In genomic region chr15:90931737-90932659, GRCh38 we compare ENCODE assay signal across 1 cellular context.
TF ChIP-seq lines count a peak whose summit lies in the region.

Gene HDDC3, minus strand, starts transcription at chr15:90932549. Its CDS starts 9 bp downstream, at chr15:90932540.

TF ChIP-seq in H1, 55 proteins besides CTCF, POLR2A, EP300 and RAD21 (continued from another document):
- TF ChIP-seq USF2 (IDR thresholded peaks at IDR 0.05; ENCODE audit: low read length) (no peak), CHD1 (IDR thresholded peaks at IDR 0.05; ENCODE audit: low read depth, low read length) (no peak), RXRA (IDR thresholded peaks at IDR 0.05; ENCODE audit: insufficient read depth, low read depth, low read length) (no peak), TCF12 (IDR thresholded peaks at IDR 0.05; ENCODE audit: low read depth, low read length) (no peak), MAFK (IDR thresholded peaks at IDR 0.05; ENCODE audit: low read depth, low read length) (no peak), HDAC2 (IDR thresholded peaks at IDR 0.05; ENCODE audit: borderline replicate concordance in 1 of 2, low read depth in 2 of 2, low read length in 2 of 2) (peak in 1 of 2 experiments; percentile 78; a peak in 3 of 4 replicates), MAX (IDR thresholded peaks at IDR 0.05) (peak; percentile 59), ZNF274 (IDR thresholded peaks at IDR 0.05; ENCODE audit: borderline replicate concordance, extremely low read depth, low read length) (no peak), HDAC6 (IDR thresholded peaks at IDR 0.05; ENCODE audit: low read depth, low read length) (no peak), PHF8 (conservative IDR thresholded peaks at IDR 0.05; ENCODE audit: low read depth, low read length) (peak; percentile 82), JUN (IDR thresholded peaks at IDR 0.05; ENCODE audit: low read depth, low read length) (no peak), CREB1 (IDR thresholded peaks at IDR 0.05) (peak; percentile 59), EZH2 (IDR thresholded peaks at IDR 0.05; ENCODE audit: low read depth, low read length, severe bottlenecking) (no peak), E2F6 (IDR thresholded peaks at IDR 0.05) (peak; percentile 37; the same call in 1 of the 2 replicates), CBX5 (IDR thresholded peaks at IDR 0.05; ENCODE audit: low read depth, low read length) (no peak), CEBPB (IDR thresholded peaks at IDR 0.05; ENCODE audit: low read depth, low read length) (no peak), KDM5A (IDR thresholded peaks at IDR 0.05; ENCODE audit: low read length) (no peak), JUND (IDR thresholded peaks at IDR 0.05; ENCODE audit: low read length) (peak; percentile 48; the same call in 1 of the 2 replicates), POU5F1 (IDR thresholded peaks at IDR 0.05; ENCODE audit: low read depth, low read length) (no peak), NANOG (IDR thresholded peaks at IDR 0.05; ENCODE audit: insufficient read depth, low read depth, low read length, poor library complexity, severe bottlenecking) (no peak), EGR1 (IDR thresholded peaks at IDR 0.05; ENCODE audit: borderline replicate concordance, low read depth, low read length) (no peak), POLR2AphosphoS5 (IDR thresholded peaks at IDR 0.05; ENCODE audit: low read depth, low read length) (peak; percentile 54; the same call in 1 of the 2 replicates), SP4 (IDR thresholded peaks at IDR 0.05; ENCODE audit: low read length) (no peak), BRCA1 (IDR thresholded peaks at IDR 0.05; ENCODE audit: low read depth, low read length) (no peak), SRF (IDR thresholded peaks at IDR 0.05; ENCODE audit: low read depth, low read length) (no peak), GABPA (IDR thresholded peaks at IDR 0.05; ENCODE audit: borderline replicate concordance, insufficient read depth, low read length) (no peak; the same call in 1 of the 2 replicates), BACH1 (IDR thresholded peaks at IDR 0.05; ENCODE audit: low read length) (peak; percentile 91), ATF3 (IDR thresholded peaks at IDR 0.05; ENCODE audit: insufficient read depth, low read depth, low read length) (0 out of 2 replicates have a peak, but pooled peaks have one; percentile 5), SAP30 (IDR thresholded peaks at IDR 0.05; ENCODE audit: insufficient read depth, insufficient replicate concordance, low read length) (peak; percentile 74), SIX5 (IDR thresholded peaks at IDR 0.05; ENCODE audit: low read depth, low read length) (no peak), RNF2 (IDR thresholded peaks at IDR 0.05; ENCODE audit: borderline replicate concordance, low read depth, low read length, missing control alignments, poor library complexity, severe bottlenecking) (no peak), CBX8 (IDR thresholded peaks at IDR 0.05; ENCODE audit: borderline replicate concordance, low read depth, low read length) (no peak), ATF2 (IDR thresholded peaks at IDR 0.05; ENCODE audit: low read length) (0 out of 2 replicates have a peak, but pooled peaks have one; percentile 33), TEAD4 (IDR thresholded peaks at IDR 0.05; ENCODE audit: low read depth, low read length) (no peak), GTF2F1 (IDR thresholded peaks at IDR 0.05; ENCODE audit: borderline replicate concordance, low read depth, low read length) (no peak), ASH2L (IDR thresholded peaks at IDR 0.05; ENCODE audit: low read length) (peak; percentile 55), CHD2 (IDR thresholded peaks at IDR 0.05; ENCODE audit: low read length) (0 out of 2 replicates have a peak, but pooled peaks have one; percentile 29), NRF1 (IDR thresholded peaks at IDR 0.05; ENCODE audit: low read depth, low read length) (no peak), RFX5 (IDR thresholded peaks at IDR 0.05; ENCODE audit: borderline replicate concordance, low read depth, low read length) (no peak), KDM1A (IDR thresholded peaks at IDR 0.05; ENCODE audit: borderline replicate concordance, low read length) (no peak), SP1 (IDR thresholded peaks at IDR 0.05; ENCODE audit: low read depth, low read length) (no peak), YY1 (IDR thresholded peaks at IDR 0.05; ENCODE audit: low read depth, low read length) (peak; percentile 62; the same call in 1 of the 2 replicates), CTBP2 (IDR thresholded peaks at IDR 0.05; ENCODE audit: borderline replicate concordance, insufficient read depth, insufficient read length, low read length) (no peak), BCL11A (IDR thresholded peaks at IDR 0.05; ENCODE audit: low read depth in 2 of 2, low read length in 2 of 2) (no peak), SUZ12 (IDR thresholded peaks at IDR 0.05; ENCODE audit: low read length) (no peak), SIRT6 (IDR thresholded peaks at IDR 0.05; ENCODE audit: low read length) (no peak), TAF7 (optimal IDR thresholded peaks at IDR 0.05; ENCODE audit: borderline replicate concordance, low read depth, low read length) (peak; percentile 42), CHD7 (IDR thresholded peaks at IDR 0.05; ENCODE audit: insufficient replicate concordance, low read length) (no peak), FOSL1 (IDR thresholded peaks at IDR 0.05; ENCODE audit: insufficient read depth, low read depth, low read length) (no peak), TBP (IDR thresholded peaks at IDR 0.05; ENCODE audit: low read depth, low read length) (peak; percentile 69; the same call in 1 of the 2 replicates), SP2 (IDR thresholded peaks at IDR 0.05; ENCODE audit: low read length) (peak; percentile 50; the same call in 1 of the 2 replicates), KDM4A (IDR thresholded peaks at IDR 0.05; ENCODE audit: low read depth, low read length, severe bottlenecking) (peak; percentile 96), TAF1 (IDR thresholded peaks at IDR 0.05; ENCODE audit: low read depth, low read length) (peak; percentile 70; the same call in 1 of the 2 replicates)
